In the genomic region with DNA sequence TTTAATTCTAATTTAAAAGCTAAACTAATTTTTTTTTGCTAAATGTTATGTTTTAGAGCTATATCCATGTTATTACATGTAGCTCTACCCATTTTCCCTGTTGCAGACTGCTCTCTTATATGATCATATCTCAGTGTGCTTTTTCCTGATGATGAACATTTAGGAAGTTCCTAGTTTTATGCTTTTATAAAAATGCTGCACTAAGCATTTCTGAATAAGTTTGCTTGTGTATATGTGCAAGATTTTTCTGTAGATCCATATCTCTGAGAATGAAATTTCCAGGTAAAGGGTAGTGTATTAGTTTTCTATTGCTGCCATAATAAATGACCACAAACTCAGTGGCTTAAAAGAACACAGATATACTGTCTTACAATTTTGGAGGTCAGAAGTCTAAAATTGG, we compare ENCODE assay signal across 9 cellular contexts.
"Had no signal": no experiment of that assay in that cellular context is flagged by ENCODE, and none has a peak within 500 bp of the region (broad histone marks: within the 10 kb centered on the region; RNA-seq: fewer than 3 reads in every experiment).

No MANE protein-coding gene starts in this region.

- H3K4me3 ChIP-seq: GM23248 had no signal

- H3K9ac ChIP-seq: GM23248, KMS-11 had no signal

- FAIRE-seq: H1, H54, HTR-8/SVneo had no signal

- H3K27ac ChIP-seq: GM23248, KMS-11 had no signal

- DNase-seq: GM23248, H9, HCEC 1CT, Karpas-422, KBM-7 had no signal

- H3K4me2 ChIP-seq: KMS-11 had no signal

- H2AFZ ChIP-seq: GM23248 had no signal
